8 cellular contexts compared by ENCODE assay signal in the genomic region with DNA sequence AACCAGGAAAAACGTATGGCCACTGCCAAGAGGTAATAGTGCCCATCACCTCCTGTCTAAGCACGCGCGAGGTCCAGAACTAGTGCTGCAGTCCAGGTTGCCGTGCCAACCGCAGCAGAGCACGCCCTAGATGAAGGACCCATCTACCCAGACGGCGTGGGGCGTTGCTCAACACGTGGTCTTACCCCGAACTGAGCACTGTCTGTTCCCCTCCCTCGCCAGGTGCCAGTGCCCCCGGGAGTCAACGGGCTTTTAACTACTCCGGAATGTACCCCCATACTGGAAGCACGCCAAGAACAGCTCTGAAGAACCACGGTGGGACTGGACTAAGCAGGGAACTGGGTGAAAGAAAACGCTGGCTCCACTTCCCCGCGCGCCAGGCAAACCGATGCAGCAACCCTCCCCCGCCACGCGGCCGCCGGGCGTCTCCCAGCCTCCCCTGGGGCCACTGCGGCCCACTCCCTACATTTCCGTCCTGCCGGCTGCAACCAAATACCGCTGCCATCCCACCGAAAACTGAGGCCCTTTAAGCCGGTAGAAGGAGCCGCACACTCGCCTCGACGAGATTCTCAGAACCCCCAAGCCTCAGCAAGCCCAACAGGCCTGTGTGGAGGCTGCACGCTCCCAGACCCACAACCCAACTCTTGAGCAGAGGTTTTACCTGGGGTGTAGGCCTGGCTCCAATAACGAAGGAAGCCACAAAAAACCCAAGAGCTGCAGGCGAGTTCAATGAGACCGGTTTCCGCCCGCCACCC. TPM values are rescaled to one million over a fixed set of nuclear protein-coding genes. Genes with fewer than 3 reads are reported as not detected.
DNase-seq lines count a peak whose midpoint lies in the region; ATAC-seq, FAIRE-seq and TF ChIP-seq lines count a peak whose summit lies in the region.

Gene HSPA8, minus strand, starts transcription at position 734 of the 755 bp plus-strand sequence. CDS start 812 bp downstream, outside the sequence.

- peak; percentile 12 for ATAC-seq in GM21423 (IDR thresholded peaks at IDR 0.05; ENCODE audit: unreplicated experiment)
- ATAC-seq in body of pancreas = no peak

- peak within 1 kb of the TSS; percentile 87 to 99 for H3K4me3 ChIP-seq in body of pancreas
- H3K4me3 ChIP-seq in iPS-18c (ENCODE audit: insufficient read depth, low read depth, low read length) = peak within 1 kb of the TSS; percentile 98
- peak within 1 kb of the TSS; percentile 95 to 98 for H3K4me3 ChIP-seq in small intestine (ENCODE audit: low read depth in 1 of 2, low read length in 2 of 2)

- TF ChIP-seq CTCF in body of pancreas (IDR thresholded peaks at IDR 0.05) = no peak

- H3K9me3 ChIP-seq in body of pancreas = no peaks in the 10 kb centered on the region
- H3K9me3 ChIP-seq in iPS-18c (ENCODE audit: control insufficient read depth, insufficient read depth, low read length) = no peaks in the 10 kb centered on the region
- H3K9me3 ChIP-seq in small intestine (ENCODE audit: control insufficient read depth, low read depth) = no peaks in the 10 kb centered on the region

- TF ChIP-seq POLR2A in body of pancreas (IDR thresholded peaks at IDR 0.05) = peak; percentile 99 to 100 (median 100)

- H3K27me3 ChIP-seq in body of pancreas (no peaks in the 10 kb centered on the region), small intestine (ENCODE audit: control insufficient read depth in 2 of 2, insufficient read depth in 2 of 2, low read length in 2 of 2) (no peaks in the 10 kb centered on the region)

- peak; percentile 80 for DNase-seq in Ammon's horn (ENCODE audit: low spot score)
- peak; percentile 63 for DNase-seq in M059J (ENCODE audit: low read depth)
- DNase-seq in UCSD-AML1 (lab: John Stamatoyannopoulos, UW; ENCODE audit: unreplicated experiment) = peak; percentile 60
- peak; percentile 56 to 75 (median 74) for DNase-seq in body of pancreas
- peak; percentile 70 for DNase-seq in small intestine
- DNase-seq in NCI-H187 (lab: John Stamatoyannopoulos, UW) = no peak

- H3K36me3 ChIP-seq in body of pancreas (replicated peaks in 1 of 2; ENCODE audit: insufficient read depth in 1 of 2, low read depth in 2 of 2) = peaks cover 10 to 23% of the 10 kb centered on the region in 2 donors
- H3K36me3 ChIP-seq in small intestine (ENCODE audit: control insufficient read depth in 2 of 2, insufficient read depth in 2 of 2, low read length in 2 of 2) = peaks cover 24 to 27% of the 10 kb centered on the region in 2 donors

- intact Hi-C loops in body of pancreas (cut with DNase I) = no loop called here

- H3K27ac ChIP-seq in body of pancreas (peak within 1 kb of the TSS; percentile 98 to 100 (median 99)), small intestine (ENCODE audit: low read depth in 1 of 2, low read length in 1 of 2) (peak within 1 kb of the TSS; percentile 100)

- 0% methylated on average over 8 to 44 of the region's 45 CpGs for WGBS in body of pancreas, 2 donors
- WGBS in small intestine, 3 donors = 0 to 1% (median 0%) methylated on average over 37 to 45 of the region's 45 CpGs

- FAIRE-seq in small intestine (lab: Jason Lieb, UNC) = no peak

- H3K4me1 ChIP-seq in body of pancreas = peaks cover 61% of the 10 kb centered on the region
- peaks cover 2 to 8% of the 10 kb centered on the region in 2 donors for H3K4me1 ChIP-seq in small intestine (ENCODE audit: control insufficient read depth in 2 of 2, insufficient read depth in 1 of 2, low read depth in 1 of 2, low read length in 1 of 2)

RNA-seq across cellular contexts. Expression of gene HSPA8, which starts in this region (rescaled TPM):
- 2,379 and 2,525 TPM in 2 replicates for total RNA-seq in M059J (2014; rRNA removed; shearing (Covaris generic))
- total RNA-seq in body of pancreas = 100 to 1,000 TPM; 423 to 660 TPM
- polyA plus RNA-seq in small intestine = 100 to 1,000 TPM; 389 to 590 (median 518) TPM

Comparison
In these comparisons a context has a peak if more than half of its experiments do, and no peak if none do; other contexts are left out.
1. DNase-seq: peak in Ammon's horn (single experiment), M059J (single experiment), UCSD-AML1 (single experiment), body of pancreas (4 of 4) and small intestine (single experiment); none in NCI-H187 (0 of 2).
2. Peak in every context shown above with its lines, with median percentiles within 50 percentile points of each other: H3K4me3 ChIP-seq.